12 cellular contexts compared by ENCODE assay signal in the genomic region with DNA sequence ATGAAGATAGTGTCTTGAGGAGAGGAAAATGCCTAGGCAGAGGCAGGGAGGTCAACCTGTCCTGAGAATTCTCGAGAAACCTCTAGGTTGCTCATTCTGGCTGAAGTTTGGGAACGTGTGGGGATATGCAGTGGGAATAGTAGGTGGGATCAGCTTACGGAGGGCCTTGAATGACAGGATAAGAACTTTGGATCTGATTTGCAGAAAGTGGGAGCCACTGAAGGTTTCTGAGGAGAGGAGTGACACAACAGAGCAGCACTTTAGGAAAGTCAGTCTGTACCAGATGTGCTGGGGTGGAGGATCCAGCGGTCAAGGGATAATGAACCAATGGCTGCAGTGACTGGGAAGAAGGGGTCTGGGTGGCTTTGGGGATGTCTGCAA. TPM values are rescaled to one million over a fixed set of nuclear protein-coding genes. Genes with fewer than 3 reads are reported as not detected.
A peak's percentile ranks its signal among the peaks of the same experiment; 100 is the strongest.
DNase-seq lines count a peak whose midpoint lies in the region; ATAC-seq and TF ChIP-seq lines count a peak whose summit lies in the region.
"Had no signal": no experiment of that assay in that cellular context is flagged by ENCODE, and none has a peak within 500 bp of the region (broad histone marks: within the 10 kb centered on the region; RNA-seq: fewer than 3 reads in every experiment).

No MANE protein-coding gene starts in this region.

- H3K9ac ChIP-seq in mammary epithelial cell (ENCODE audit: insufficient read depth, low read length) = no peak overlapping the region

- 97% methylated on average over 4 of the region's 4 CpGs for WGBS in mammary epithelial cell (ENCODE audit: low coverage, missing lambda C conversion rate)

- H3K36me3 ChIP-seq in mammary epithelial cell (ENCODE audit: insufficient read depth, low read length) = peaks cover 3% of the 10 kb centered on the region
- no peaks in the 10 kb centered on the region for H3K36me3 ChIP-seq in upper lobe of right lung
- H3K36me3 ChIP-seq: ovary had no signal

- dilution Hi-C loops in mammary epithelial cell (cut with HindIII; ENCODE audit: low sequenced_read_pairs) = no loop called here

- intact Hi-C loops in mammary epithelial cell (cut with micrococcal nuclease) = loop anchor here (10.0 kb wide), 2 partner anchors 157 to 537 kb away; a partner anchor contains a TSS
- intact Hi-C loops in MCF 10A (cut with micrococcal nuclease) = no loop called here
- intact Hi-C loops in natural killer cell (cut with micrococcal nuclease) = loop anchor here (5.0 kb wide), 1 partner anchor 294 kb away; no protein-coding TSS in a partner anchor
- intact Hi-C loops in upper lobe of right lung (cut with DNase I) = no loop called here
- intact Hi-C loops in left cardiac atrium (cut with DNase I) = loop anchor here in 1 of 2 donors (10.0 kb wide), 1 partner anchor 347 kb away; no protein-coding TSS in a partner anchor

- peaks cover 66% of the 10 kb centered on the region for H3K79me2 ChIP-seq in mammary epithelial cell (ENCODE audit: insufficient read depth, low read length)

- BruUV-seq in mammary epithelial cell (replicated peaks; lab: Mats Ljungman, UMichigan) = no TSS peak
- no TSS peak for BruUV-seq in MCF 10A (replicated peaks; lab: Mats Ljungman, UMichigan)

- H3K9me3 Mint-ChIP-seq in MCF 10A (ENCODE audit: unreplicated experiment) (no peaks in the 10 kb centered on the region), natural killer cell (no peaks in the 10 kb centered on the region)
- H3K9me3 Mint-ChIP-seq in activated naive CD8-positive, alpha-beta T cell treated with anti-CD3 and anti-CD28 coated beads, Interleukin-2, amount 10 ng/mL, durations not matched to agents 7 days and 5 days = no peaks in the 10 kb centered on the region

- no peak for TF ChIP-seq CTCF in mammary epithelial cell (conservative IDR thresholded peaks at IDR 0.05 in 1 of 2, IDR thresholded peaks at IDR 0.05 in 1 of 2; ENCODE audit: extremely low read depth in 1 of 2, insufficient read depth in 1 of 2, low read depth in 1 of 2, low read length in 2 of 2)
- no peak for TF ChIP-seq CTCF in MCF 10A (IDR thresholded peaks at IDR 0.05; ENCODE audit: unreplicated experiment)
- no peak for TF ChIP-seq CTCF in natural killer cell (IDR thresholded peaks at IDR 0.05)
- no peak for TF ChIP-seq CTCF in upper lobe of right lung (IDR thresholded peaks at IDR 0.05)

- H3K27ac Mint-ChIP-seq in MCF 10A (ENCODE audit: low read depth, unreplicated experiment) = no peak overlapping the region
- peak overlapping the region; percentile 83 for H3K27ac Mint-ChIP-seq in activated naive CD8-positive, alpha-beta T cell treated with anti-CD3 and anti-CD28 coated beads, Interleukin-2, amount 10 ng/mL, durations not matched to agents 7 days and 5 days
- H3K27ac Mint-ChIP-seq in natural killer cell = peak overlapping the region; percentile 9 to 87

- H3K4me3 ChIP-seq in mammary epithelial cell (replicated peaks in 1 of 3; ENCODE audit: insufficient read depth in 1 of 3, low read depth in 2 of 3, low read length in 3 of 3) (no peak overlapping the region), upper lobe of right lung (peak overlapping the region; percentile 66)
- H3K4me3 ChIP-seq: ovary, PC-9 had no signal

- H3K4me2 ChIP-seq in mammary epithelial cell (ENCODE audit: insufficient read depth, low read depth, low read length) = peak overlapping the region; percentile 83
- H3K4me2 ChIP-seq: PC-9 had no signal

- H3K4me1 ChIP-seq in mammary epithelial cell (ENCODE audit: insufficient read depth, low read length) = peaks cover 67% of the 10 kb centered on the region
- H3K4me1 ChIP-seq in upper lobe of right lung = peaks cover 82% of the 10 kb centered on the region

- H4K20me1 ChIP-seq in mammary epithelial cell (ENCODE audit: insufficient read depth, low read length) = no peaks in the 10 kb centered on the region

- no peaks in the 10 kb centered on the region for H3K9me3 ChIP-seq in mammary epithelial cell (replicated peaks; ENCODE audit: insufficient read depth, low read length)
- H3K9me3 ChIP-seq in upper lobe of right lung = no peaks in the 10 kb centered on the region
- H3K9me3 ChIP-seq: ovary had no signal

- H3K27me3 Mint-ChIP-seq in MCF 10A (ENCODE audit: insufficient read depth, unreplicated experiment) (no peaks in the 10 kb centered on the region), natural killer cell (ENCODE audit: low read depth in 2 of 2) (peaks cover 0 to 5% of the 10 kb centered on the region in 2 donors)
- H3K27me3 Mint-ChIP-seq in activated naive CD8-positive, alpha-beta T cell treated with anti-CD3 and anti-CD28 coated beads, Interleukin-2, amount 10 ng/mL, durations not matched to agents 7 days and 5 days = no peaks in the 10 kb centered on the region

- H3K4me3 Mint-ChIP-seq in MCF 10A (ENCODE audit: unreplicated experiment) (no peak overlapping the region), natural killer cell (no peak overlapping the region)
- H3K4me3 Mint-ChIP-seq in activated naive CD8-positive, alpha-beta T cell treated with anti-CD3 and anti-CD28 coated beads, Interleukin-2, amount 10 ng/mL, durations not matched to agents 7 days and 5 days = peak overlapping the region; percentile 88

- H2AFZ ChIP-seq in mammary epithelial cell (ENCODE audit: low read depth, low read length) = no peak overlapping the region
- H2AFZ ChIP-seq: PC-9 had no signal

- DNase-seq in mammary epithelial cell = no peak
- DNase-seq in MCF 10A (ENCODE audit: unreplicated experiment) = no peak
- no peak for DNase-seq in activated naive CD8-positive, alpha-beta T cell treated with anti-CD3 and anti-CD28 coated beads, Interleukin-2, amount 10 ng/mL, durations not matched to agents 7 days and 5 days
- no peak for DNase-seq in natural killer cell
- DNase-seq in upper lobe of right lung = no peak
- no peak for DNase-seq in ecto neural progenitor cell (ENCODE audit: low spot score)
- DNase-seq in cortex of kidney (lab: John Stamatoyannopoulos, UW) = no peak
- no peak for DNase-seq in left cardiac atrium
- DNase-seq: NCI-H146, PC-9 had no signal

- H3K36me3 Mint-ChIP-seq in MCF 10A (ENCODE audit: insufficient read depth, unreplicated experiment) (no peaks in the 10 kb centered on the region), natural killer cell (no peaks in the 10 kb centered on the region)
- H3K36me3 Mint-ChIP-seq in activated naive CD8-positive, alpha-beta T cell treated with anti-CD3 and anti-CD28 coated beads, Interleukin-2, amount 10 ng/mL, durations not matched to agents 7 days and 5 days = peaks cover 17% of the 10 kb centered on the region

- no peak overlapping the region for H3K27ac ChIP-seq in mammary epithelial cell (ENCODE audit: insufficient read depth, low read depth, low read length)
- peak overlapping the region; percentile 80 for H3K27ac ChIP-seq in upper lobe of right lung
- H3K27ac ChIP-seq: C4-2B, PC-9 had no signal

- in situ Hi-C loops in mammary epithelial cell (cut with MboI; ENCODE audit: low sequenced_read_pairs in 2 of 2) = no loop called here

- CTCF ChIA-PET in mammary epithelial cell (lab: Charles Lee; ENCODE audit: low non-redundant PET) (no interaction called here), MCF 10A (lab: Yijun Ruan, JAX) (interaction anchor here (3.4 kb wide), 1 partner anchor 11 kb away, joined by 13 read pairs; no protein-coding TSS in a partner anchor)

- peaks cover 46% of the 10 kb centered on the region for H3K4me1 Mint-ChIP-seq in MCF 10A (ENCODE audit: insufficient read depth, unreplicated experiment)
- peaks cover 57% of the 10 kb centered on the region for H3K4me1 Mint-ChIP-seq in activated naive CD8-positive, alpha-beta T cell treated with anti-CD3 and anti-CD28 coated beads, Interleukin-2, amount 10 ng/mL, durations not matched to agents 7 days and 5 days
- H3K4me1 Mint-ChIP-seq in natural killer cell = peaks cover 24 to 55% of the 10 kb centered on the region in 2 donors

- H3K27me3 ChIP-seq in mammary epithelial cell (ENCODE audit: insufficient read depth, low read length) (no peaks in the 10 kb centered on the region), upper lobe of right lung (no peaks in the 10 kb centered on the region)
- H3K27me3 ChIP-seq: ovary had no signal

- POLR2A ChIA-PET in MCF 10A (lab: Yijun Ruan, JAX) = no interaction called here
- POLR2A ChIA-PET in activated naive CD8-positive, alpha-beta T cell treated with anti-CD3 and anti-CD28 coated beads, Interleukin-2, amount 10 ng/mL, durations not matched to agents 7 days and 5 days (lab: Charles Lee) = no interaction called here

- ATAC-seq in activated naive CD8-positive, alpha-beta T cell treated with anti-CD3 and anti-CD28 coated beads, Interleukin-2, amount 10 ng/mL, durations not matched to agents 7 days and 5 days (ENCODE audit: low read depth) = no peak
- no peak for ATAC-seq in natural killer cell
- ATAC-seq in upper lobe of right lung = no peak
- no peak for ATAC-seq in left cardiac atrium

RNA-seq across cellular contexts. Expression of a gene that starts 2.4 kb away (rescaled TPM):
- total RNA-seq in mammary epithelial cell (100 to 1,000 TPM in 1 of 2 donors, 10 to 100 TPM in 1; 38.8 to 309 TPM), MCF 10A (2022) (50.9 and 114 TPM in 2 replicates), natural killer cell (10 to 100 TPM; 11.6 to 42.1 (median 13.0) TPM), upper lobe of right lung (144 TPM), left cardiac atrium (10 to 100 TPM; 22.0 to 35.3 TPM)
- 232 TPM for polyA plus RNA-seq in mammary epithelial cell
- 109 TPM for polyA minus RNA-seq in mammary epithelial cell
- 10 to 100 TPM; 71.9 to 80.2 TPM for total RNA-seq in activated naive CD8-positive, alpha-beta T cell treated with anti-CD3 and anti-CD28 coated beads, Interleukin-2, amount 10 ng/mL, durations not matched to agents 7 days and 5 days

Comparison
In these comparisons a context has a peak if more than half of its experiments do, and no peak if none do; other contexts are left out.
1. intact Hi-C loops: an anchor here in mammary epithelial cell (10.0 kb wide) and natural killer cell (5.0 kb wide); none called in MCF 10A and upper lobe of right lung.